20 cellular contexts compared by ENCODE assay signal in genomic region chr20:63701329-63702035, GRCh38. TPM values are rescaled to one million over a fixed set of nuclear protein-coding genes. Genes with fewer than 3 reads are reported as not detected.
DNase-seq lines count a peak whose midpoint lies in the region; ATAC-seq, FAIRE-seq and TF ChIP-seq lines count a peak whose summit lies in the region.
"Had no signal": no experiment of that assay in that cellular context is flagged by ENCODE, and none has a peak within 500 bp of the region (broad histone marks: within the 10 kb centered on the region; RNA-seq: fewer than 3 reads in every experiment).

No MANE protein-coding gene starts in this region.

- TF ChIP-seq POLR2A in HepG2 (IDR thresholded peaks at IDR 0.05; ENCODE audit: insufficient read depth in 1 of 2, low read depth in 2 of 2, low read length in 2 of 2), result no peak; a peak in 1 of 4 replicates

- intact Hi-C loops in Calu3 (cut with micrococcal nuclease; ENCODE audit: unreplicated experiment) (no loop called here), HepG2 (cut with micrococcal nuclease; ENCODE audit: unreplicated experiment) (no loop called here)

- BruUV-seq in Calu3 (replicated peaks; lab: Mats Ljungman, UMichigan), result no TSS peak
- no TSS peak for BruUV-seq in HepG2 (replicated peaks; lab: Mats Ljungman, UMichigan)

- H3K36me3 ChIP-seq in HepG2 (replicated peaks in 1 of 2; ENCODE audit: control insufficient read depth in 1 of 2, insufficient read depth in 2 of 2, low read length in 2 of 2), result peaks cover 17 to 31% of the 10 kb centered on the region in 2 experiments

- H3K79me2 ChIP-seq in HepG2 (ENCODE audit: insufficient read depth, low read length), result peaks cover 11% of the 10 kb centered on the region

- H3K27me3 Mint-ChIP-seq in Calu3 (ENCODE audit: unreplicated experiment), result no peaks in the 10 kb centered on the region
- H3K27me3 Mint-ChIP-seq in effector memory CD8-positive, alpha-beta T cell, result no peaks in the 10 kb centered on the region
- H3K27me3 Mint-ChIP-seq: activated naive CD8-positive, alpha-beta T cell treated with anti-CD3 and anti-CD28 coated beads for 36 hours had no signal

- no peak overlapping the region for H3K4me3 ChIP-seq in HepG2 (replicated peaks in 1 of 3; ENCODE audit: insufficient read depth in 1 of 3, low read depth in 2 of 3, low read length in 3 of 3)
- H3K4me3 ChIP-seq: GM23248, upper lobe of left lung had no signal

- no peaks in the 10 kb centered on the region for H3K9me3 ChIP-seq in HepG2 (ENCODE audit: low read length)
- H3K9me3 ChIP-seq: upper lobe of left lung had no signal

- H3K4me3 Mint-ChIP-seq in Calu3 (ENCODE audit: low read depth, unreplicated experiment), result no peak overlapping the region
- no peak overlapping the region for H3K4me3 Mint-ChIP-seq in effector memory CD8-positive, alpha-beta T cell
- H3K4me3 Mint-ChIP-seq: activated naive CD8-positive, alpha-beta T cell treated with anti-CD3 and anti-CD28 coated beads for 36 hours had no signal

- peaks cover 91% of the 10 kb centered on the region for H3K36me3 Mint-ChIP-seq in Calu3 (ENCODE audit: insufficient read depth, unreplicated experiment)
- H3K36me3 Mint-ChIP-seq in effector memory CD8-positive, alpha-beta T cell (ENCODE audit: insufficient read depth), result peaks cover 27% of the 10 kb centered on the region

- H4K20me1 ChIP-seq in HepG2 (ENCODE audit: insufficient read depth, low read length), result peaks cover 11% of the 10 kb centered on the region; the same call in 1 of the 2 replicates

- no peak overlapping the region for H3K27ac Mint-ChIP-seq in Calu3 (ENCODE audit: unreplicated experiment)
- H3K27ac Mint-ChIP-seq in effector memory CD8-positive, alpha-beta T cell, result no peak overlapping the region
- H3K27ac Mint-ChIP-seq: activated naive CD8-positive, alpha-beta T cell treated with anti-CD3 and anti-CD28 coated beads for 36 hours had no signal

- FAIRE-seq in HepG2 (lab: Jason Lieb, UNC), result no peak
- FAIRE-seq: endothelial cell of umbilical vein had no signal

- no peak for TF ChIP-seq CTCF in Calu3 (IDR thresholded peaks at IDR 0.05; ENCODE audit: unreplicated experiment)
- no peak for TF ChIP-seq CTCF in RWPE1 (conservative IDR thresholded peaks at IDR 0.05; ENCODE audit: low read depth)
- TF ChIP-seq CTCF in HepG2 (CRISPR knock-in tag; IDR thresholded peaks at IDR 0.05), result no peak

- H3K9ac ChIP-seq in HepG2 (ENCODE audit: insufficient read depth, low read depth, low read length), result no peak overlapping the region
- H3K9ac ChIP-seq: GM23248 had no signal

- H3K27me3 ChIP-seq in HepG2 (ENCODE audit: control insufficient read depth in 1 of 2, insufficient read depth in 2 of 2, low read length in 2 of 2), result no peaks in the 10 kb centered on the region
- H3K27me3 ChIP-seq: upper lobe of left lung had no signal

- H2AFZ ChIP-seq in HepG2 (ENCODE audit: low read length), result no peak overlapping the region
- H2AFZ ChIP-seq: GM23248 had no signal

- no peak for TF ChIP-seq RAD21 in HepG2 (CRISPR knock-in tag; IDR thresholded peaks at IDR 0.05)

- CTCF ChIA-PET in Calu3 (lab: Charles Lee), result no interaction called here
- CTCF ChIA-PET in RWPE1 (lab: Yijun Ruan, JAX), result no interaction called here
- CTCF ChIA-PET in HepG2 (lab: Yijun Ruan, JAX; ENCODE audit: low intra/inter-chr PET ratio, low total read pairs), result no interaction called here

- WGBS in HepG2 (ENCODE audit: low lambda C conversion rate), result 94% methylated on average over 6 of the region's 14 CpGs

- ATAC-seq in HepG2, result no peak
- ATAC-seq in effector memory CD8-positive, alpha-beta T cell (replicated peaks), result no peak

- peaks cover 22% of the 10 kb centered on the region for H3K4me1 ChIP-seq in HepG2 (ENCODE audit: insufficient read depth, low read length)

- POLR2A ChIA-PET in RWPE1 (lab: Yijun Ruan, JAX; ENCODE audit: low non-redundant PET) (no interaction called here), HepG2 (lab: Yijun Ruan, JAX) (interaction anchor here (12.4 kb wide), 1 partner anchor 35 kb away, joined by 190 read pairs; the partner anchor contains the start of genes LIME1 and SLC2A4RG)

- no peaks in the 10 kb centered on the region for H3K9me3 Mint-ChIP-seq in Calu3 (ENCODE audit: low read depth, unreplicated experiment)
- H3K9me3 Mint-ChIP-seq in effector memory CD8-positive, alpha-beta T cell, result no peaks in the 10 kb centered on the region
- H3K9me3 Mint-ChIP-seq: activated naive CD8-positive, alpha-beta T cell treated with anti-CD3 and anti-CD28 coated beads for 36 hours had no signal

- peak overlapping the region; percentile 97 for H3K27ac ChIP-seq in RWPE1
- no peak overlapping the region for H3K27ac ChIP-seq in HepG2 (ENCODE audit: extremely low read length, insufficient read depth, low read length)
- H3K27ac ChIP-seq: GM23248 had no signal

- H3K4me1 Mint-ChIP-seq in Calu3 (ENCODE audit: low read depth, unreplicated experiment), result peaks cover 44% of the 10 kb centered on the region
- H3K4me1 Mint-ChIP-seq in effector memory CD8-positive, alpha-beta T cell (ENCODE audit: low read depth in 2 of 2), result peaks cover 10 to 22% of the 10 kb centered on the region in 2 donors

- no peak for TF ChIP-seq EP300 in HepG2 (IDR thresholded peaks at IDR 0.05; ENCODE audit: low read depth in 2 of 2, low read length in 2 of 2)
- TF ChIP-seq EP300 in HepG2 (CRISPR knock-in tag; IDR thresholded peaks at IDR 0.05; ENCODE audit: borderline replicate concordance), result no peak

- no peak overlapping the region for H3K4me2 ChIP-seq in HepG2 (ENCODE audit: low read depth, low read length)

- DNase-seq in A172 (ENCODE audit: low spot score) (peak; percentile 79), Calu3 (peak; percentile 4), RWPE1 (ENCODE audit: low spot score) (no peak), HepG2 (ENCODE audit: low spot score) (no peak), hepatic stellate cell (ENCODE audit: low spot score) (no peak)
- no peak for DNase-seq in effector memory CD8-positive, alpha-beta T cell
- no peak for DNase-seq in stimulated activated CD4-positive, alpha-beta T cell treated with anti-CD3 and anti-CD28 coated beads, Interleukin-2, amount 100 ng/mL, for 48 hours
- DNase-seq: activated naive CD8-positive, alpha-beta T cell treated with anti-CD3 and anti-CD28 coated beads for 36 hours; cerebellar nuclear complex; GM23248; Kasumi-1; NCI-H187 treated with DMSO at 0.1 percent for 48 hours; NCI-H526 treated with DMSO at 0.1 percent for 48 hours; retina; SHP77 treated with DMSO at 0.1 percent for 48 hours; stimulated activated CD4-positive, alpha-beta T cell treated with anti-CD3 and anti-CD28 coated beads, Interleukin-4, amount 100 ng/mL, for 24 hours; T-helper 9 cell had no signal

- in situ Hi-C loops in HepG2 (cut with HindIII; ENCODE audit: extremely low pct_ligation_motif_present, low pct_unique_long_range_greater_than_20kb), result loop anchor here (10.0 kb wide), 1 partner anchor 83 kb away; no protein-coding TSS in a partner anchor

RNA-seq across cellular contexts. Expression of gene TNFRSF6B, which starts 5.0 kb away (rescaled TPM):
- total RNA-seq in A172 (2014; rRNA removed; shearing (Covaris generic)), result 2.4 and 3.4 TPM in 2 replicates
- not detected in 2 replicates for total RNA-seq in Calu3 (2022)
- total RNA-seq in HepG2 (2016; rRNA removed; fragmentation: Illumina TruSeq; extraction: Trizol), result not detected in 2 replicates
- not detected in 2 replicates for total RNA-seq in HepG2 (2016; cell fraction: cytosol; rRNA removed; fragmentation: Illumina TruSeq; extraction: Trizol; ENCODE audit: low read depth)
- total RNA-seq in HepG2 (2016; cell fraction: insoluble cytoplasmic fraction; rRNA removed; fragmentation: Illumina TruSeq; extraction: Trizol), result not detected in 2 replicates
- not detected in 2 replicates for total RNA-seq in HepG2 (2016; cell fraction: membrane; rRNA removed; fragmentation: Illumina TruSeq; extraction: Trizol)
- not detected in 2 replicates for total RNA-seq in HepG2 (2016; cell fraction: nucleus; rRNA removed; fragmentation: Illumina TruSeq; extraction: Trizol)
- 0.24 and 0.86 TPM in 2 replicates for polyA plus RNA-seq in HepG2 (2011; rRNA removed)
- polyA plus RNA-seq in HepG2 (2011; cell fraction: cytosol; rRNA removed), result 0.45 and 1.3 TPM in 2 replicates
- polyA plus RNA-seq in HepG2 (2011; cell fraction: nucleus; rRNA removed), result 22.5 and 36.0 TPM in 2 replicates
- 0.55 TPM in 1 of 2 replicates, not detected in the other for polyA plus RNA-seq in HepG2 (2012)
- polyA plus RNA-seq in HepG2 (2016; cell fraction: cytosol; fragmentation: Illumina TruSeq; extraction: Trizol; ENCODE audit: low read depth), result 0.45 and 0.48 TPM in 2 replicates
- 0.32 TPM in 1 of 2 replicates, not detected in the other for polyA plus RNA-seq in HepG2 (2016; cell fraction: insoluble cytoplasmic fraction; fragmentation: Illumina TruSeq; extraction: Trizol; ENCODE audit: low read depth)
- 0.37 and 0.71 TPM in 2 replicates for polyA plus RNA-seq in HepG2 (2016; cell fraction: membrane; fragmentation: Illumina TruSeq; extraction: Trizol; ENCODE audit: low read depth)
- polyA plus RNA-seq in HepG2 (2016; cell fraction: nucleus; fragmentation: Illumina TruSeq; extraction: Trizol; ENCODE audit: insufficient read depth, low read depth), result not detected in 2 replicates
- not detected in 2 replicates for polyA minus RNA-seq in HepG2 (2011; rRNA and poly(A)+ RNA removed; ENCODE audit: low replicate concordance)
- polyA minus RNA-seq in HepG2 (2011; cell fraction: cytosol; rRNA and poly(A)+ RNA removed), result not detected in 2 replicates
- not detected in 2 replicates for polyA minus RNA-seq in HepG2 (2011; cell fraction: nucleus; rRNA and poly(A)+ RNA removed)
- total RNA-seq: activated naive CD8-positive, alpha-beta T cell treated with anti-CD3 and anti-CD28 coated beads for 36 hours; G401 had no signal

RNA-seq across cellular contexts. Expression of gene ARFRP1, which starts 6.3 kb away (rescaled TPM):
- 61.1 and 65.7 TPM in 2 replicates for total RNA-seq in A172 (2014; rRNA removed; shearing (Covaris generic))
- total RNA-seq in Calu3 (2022), result 74.0 and 85.1 TPM in 2 replicates
- total RNA-seq in HepG2 (2016; rRNA removed; fragmentation: Illumina TruSeq; extraction: Trizol), result 33.7 and 51.1 TPM in 2 replicates
- total RNA-seq in HepG2 (2016; cell fraction: cytosol; rRNA removed; fragmentation: Illumina TruSeq; extraction: Trizol; ENCODE audit: low read depth), result 9.6 and 11.5 TPM in 2 replicates
- total RNA-seq in HepG2 (2016; cell fraction: insoluble cytoplasmic fraction; rRNA removed; fragmentation: Illumina TruSeq; extraction: Trizol), result 31.8 and 53.2 TPM in 2 replicates
- total RNA-seq in HepG2 (2016; cell fraction: membrane; rRNA removed; fragmentation: Illumina TruSeq; extraction: Trizol), result 22.2 and 23.1 TPM in 2 replicates
- total RNA-seq in HepG2 (2016; cell fraction: nucleus; rRNA removed; fragmentation: Illumina TruSeq; extraction: Trizol), result 37.5 and 46.0 TPM in 2 replicates
- polyA plus RNA-seq in HepG2 (2011; rRNA removed), result 32.0 and 42.8 TPM in 2 replicates
- polyA plus RNA-seq in HepG2 (2011; cell fraction: cytosol; rRNA removed), result 48.5 and 49.6 TPM in 2 replicates
- 123 and 125 TPM in 2 replicates for polyA plus RNA-seq in HepG2 (2011; cell fraction: nucleus; rRNA removed)
- 26.6 and 30.7 TPM in 2 replicates for polyA plus RNA-seq in HepG2 (2012)
- polyA plus RNA-seq in HepG2 (2016; cell fraction: cytosol; fragmentation: Illumina TruSeq; extraction: Trizol; ENCODE audit: low read depth), result 8.8 and 9.1 TPM in 2 replicates
- 30.0 and 34.6 TPM in 2 replicates for polyA plus RNA-seq in HepG2 (2016; cell fraction: insoluble cytoplasmic fraction; fragmentation: Illumina TruSeq; extraction: Trizol; ENCODE audit: low read depth)
- polyA plus RNA-seq in HepG2 (2016; cell fraction: membrane; fragmentation: Illumina TruSeq; extraction: Trizol; ENCODE audit: low read depth), result 12.6 and 13.5 TPM in 2 replicates
- polyA plus RNA-seq in HepG2 (2016; cell fraction: nucleus; fragmentation: Illumina TruSeq; extraction: Trizol; ENCODE audit: insufficient read depth, low read depth), result 86.0 and 91.0 TPM in 2 replicates
- 28.5 and 35.1 TPM in 2 replicates for polyA minus RNA-seq in HepG2 (2011; rRNA and poly(A)+ RNA removed; ENCODE audit: low replicate concordance)
- 10.4 and 12.4 TPM in 2 replicates for polyA minus RNA-seq in HepG2 (2011; cell fraction: cytosol; rRNA and poly(A)+ RNA removed)
- polyA minus RNA-seq in HepG2 (2011; cell fraction: nucleus; rRNA and poly(A)+ RNA removed), result 55.9 and 67.1 TPM in 2 replicates

RNA-seq across cellular contexts. Expression of gene ZGPAT, which starts 6.4 kb away (rescaled TPM):
- total RNA-seq in A172 (2014; rRNA removed; shearing (Covaris generic)), result 29.8 and 33.2 TPM in 2 replicates
- 47.0 and 48.4 TPM in 2 replicates for total RNA-seq in Calu3 (2022)
- 40.2 and 41.9 TPM in 2 replicates for total RNA-seq in HepG2 (2016; rRNA removed; fragmentation: Illumina TruSeq; extraction: Trizol)
- total RNA-seq in HepG2 (2016; cell fraction: cytosol; rRNA removed; fragmentation: Illumina TruSeq; extraction: Trizol; ENCODE audit: low read depth), result 34.8 and 37.0 TPM in 2 replicates
- 37.7 and 46.6 TPM in 2 replicates for total RNA-seq in HepG2 (2016; cell fraction: insoluble cytoplasmic fraction; rRNA removed; fragmentation: Illumina TruSeq; extraction: Trizol)
- total RNA-seq in HepG2 (2016; cell fraction: membrane; rRNA removed; fragmentation: Illumina TruSeq; extraction: Trizol), result 18.3 and 22.0 TPM in 2 replicates
- 23.9 and 24.8 TPM in 2 replicates for total RNA-seq in HepG2 (2016; cell fraction: nucleus; rRNA removed; fragmentation: Illumina TruSeq; extraction: Trizol)
- polyA plus RNA-seq in HepG2 (2011; rRNA removed), result 23.0 and 32.8 TPM in 2 replicates
- 17.1 and 24.8 TPM in 2 replicates for polyA plus RNA-seq in HepG2 (2011; cell fraction: cytosol; rRNA removed)
- 93.0 and 104 TPM in 2 replicates for polyA plus RNA-seq in HepG2 (2011; cell fraction: nucleus; rRNA removed)
- polyA plus RNA-seq in HepG2 (2012), result 16.8 and 17.7 TPM in 2 replicates
- 4.5 and 5.1 TPM in 2 replicates for polyA plus RNA-seq in HepG2 (2016; cell fraction: cytosol; fragmentation: Illumina TruSeq; extraction: Trizol; ENCODE audit: low read depth)
- polyA plus RNA-seq in HepG2 (2016; cell fraction: insoluble cytoplasmic fraction; fragmentation: Illumina TruSeq; extraction: Trizol; ENCODE audit: low read depth), result 36.0 and 43.8 TPM in 2 replicates
- polyA plus RNA-seq in HepG2 (2016; cell fraction: membrane; fragmentation: Illumina TruSeq; extraction: Trizol; ENCODE audit: low read depth), result 9.1 and 10.0 TPM in 2 replicates
- polyA plus RNA-seq in HepG2 (2016; cell fraction: nucleus; fragmentation: Illumina TruSeq; extraction: Trizol; ENCODE audit: insufficient read depth, low read depth), result 70.9 and 80.9 TPM in 2 replicates
- polyA minus RNA-seq in HepG2 (2011; rRNA and poly(A)+ RNA removed; ENCODE audit: low replicate concordance), result 12.8 and 40.1 TPM in 2 replicates
- polyA minus RNA-seq in HepG2 (2011; cell fraction: cytosol; rRNA and poly(A)+ RNA removed), result 9.3 and 9.5 TPM in 2 replicates
- polyA minus RNA-seq in HepG2 (2011; cell fraction: nucleus; rRNA and poly(A)+ RNA removed), result 13.8 and 15.9 TPM in 2 replicates

RNA-seq across cellular contexts. Expression of gene LIME1, which starts 35.0 kb away (rescaled TPM):
- 53.8 and 59.0 TPM in 2 replicates for total RNA-seq in A172 (2014; rRNA removed; shearing (Covaris generic))
- total RNA-seq in Calu3 (2022) (25.8 and 27.1 TPM in 2 replicates), HepG2 (2016; rRNA removed; fragmentation: Illumina TruSeq; extraction: Trizol) (51.5 and 61.5 TPM in 2 replicates)
- total RNA-seq in HepG2 (2016; cell fraction: cytosol; rRNA removed; fragmentation: Illumina TruSeq; extraction: Trizol; ENCODE audit: low read depth), result 59.8 and 81.2 TPM in 2 replicates
- 46.5 and 57.9 TPM in 2 replicates for total RNA-seq in HepG2 (2016; cell fraction: insoluble cytoplasmic fraction; rRNA removed; fragmentation: Illumina TruSeq; extraction: Trizol)
- total RNA-seq in HepG2 (2016; cell fraction: membrane; rRNA removed; fragmentation: Illumina TruSeq; extraction: Trizol), result 59.4 and 77.4 TPM in 2 replicates
- 31.7 and 32.4 TPM in 2 replicates for total RNA-seq in HepG2 (2016; cell fraction: nucleus; rRNA removed; fragmentation: Illumina TruSeq; extraction: Trizol)
- 13.0 and 23.5 TPM in 2 replicates for polyA plus RNA-seq in HepG2 (2011; rRNA removed)
- 20.4 and 43.4 TPM in 2 replicates for polyA plus RNA-seq in HepG2 (2011; cell fraction: cytosol; rRNA removed)
- 145 and 202 TPM in 2 replicates for polyA plus RNA-seq in HepG2 (2011; cell fraction: nucleus; rRNA removed)
- polyA plus RNA-seq in HepG2 (2012), result 14.6 and 20.3 TPM in 2 replicates
- 90.7 and 108 TPM in 2 replicates for polyA plus RNA-seq in HepG2 (2016; cell fraction: cytosol; fragmentation: Illumina TruSeq; extraction: Trizol; ENCODE audit: low read depth)
- polyA plus RNA-seq in HepG2 (2016; cell fraction: insoluble cytoplasmic fraction; fragmentation: Illumina TruSeq; extraction: Trizol; ENCODE audit: low read depth), result 72.4 and 82.2 TPM in 2 replicates
- 75.9 and 77.5 TPM in 2 replicates for polyA plus RNA-seq in HepG2 (2016; cell fraction: membrane; fragmentation: Illumina TruSeq; extraction: Trizol; ENCODE audit: low read depth)
- 89.9 and 96.0 TPM in 2 replicates for polyA plus RNA-seq in HepG2 (2016; cell fraction: nucleus; fragmentation: Illumina TruSeq; extraction: Trizol; ENCODE audit: insufficient read depth, low read depth)
- 2.1 and 20.3 TPM in 2 replicates for polyA minus RNA-seq in HepG2 (2011; rRNA and poly(A)+ RNA removed; ENCODE audit: low replicate concordance)
- 22.2 and 31.7 TPM in 2 replicates for polyA minus RNA-seq in HepG2 (2011; cell fraction: cytosol; rRNA and poly(A)+ RNA removed)
- polyA minus RNA-seq in HepG2 (2011; cell fraction: nucleus; rRNA and poly(A)+ RNA removed), result 13.2 and 15.8 TPM in 2 replicates

RNA-seq across cellular contexts. Expression of gene SLC2A4RG, which starts 38.1 kb away (rescaled TPM):
- total RNA-seq in A172 (2014; rRNA removed; shearing (Covaris generic)), result 88.0 and 97.9 TPM in 2 replicates
- 163 and 169 TPM in 2 replicates for total RNA-seq in Calu3 (2022)
- 47.4 and 91.4 TPM in 2 replicates for total RNA-seq in HepG2 (2016; rRNA removed; fragmentation: Illumina TruSeq; extraction: Trizol)
- total RNA-seq in HepG2 (2016; cell fraction: cytosol; rRNA removed; fragmentation: Illumina TruSeq; extraction: Trizol; ENCODE audit: low read depth), result 129 and 134 TPM in 2 replicates
- 39.6 and 94.5 TPM in 2 replicates for total RNA-seq in HepG2 (2016; cell fraction: insoluble cytoplasmic fraction; rRNA removed; fragmentation: Illumina TruSeq; extraction: Trizol)
- total RNA-seq in HepG2 (2016; cell fraction: membrane; rRNA removed; fragmentation: Illumina TruSeq; extraction: Trizol), result 171 and 186 TPM in 2 replicates
- total RNA-seq in HepG2 (2016; cell fraction: nucleus; rRNA removed; fragmentation: Illumina TruSeq; extraction: Trizol), result 92.1 and 130 TPM in 2 replicates
- polyA plus RNA-seq in HepG2 (2011; rRNA removed), result 95.9 and 105 TPM in 2 replicates
- polyA plus RNA-seq in HepG2 (2011; cell fraction: cytosol; rRNA removed), result 36.7 and 62.3 TPM in 2 replicates
- 581 and 754 TPM in 2 replicates for polyA plus RNA-seq in HepG2 (2011; cell fraction: nucleus; rRNA removed)
- 65.4 and 92.2 TPM in 2 replicates for polyA plus RNA-seq in HepG2 (2012)
- 354 and 372 TPM in 2 replicates for polyA plus RNA-seq in HepG2 (2016; cell fraction: cytosol; fragmentation: Illumina TruSeq; extraction: Trizol; ENCODE audit: low read depth)
- 107 and 130 TPM in 2 replicates for polyA plus RNA-seq in HepG2 (2016; cell fraction: insoluble cytoplasmic fraction; fragmentation: Illumina TruSeq; extraction: Trizol; ENCODE audit: low read depth)
- polyA plus RNA-seq in HepG2 (2016; cell fraction: membrane; fragmentation: Illumina TruSeq; extraction: Trizol; ENCODE audit: low read depth), result 352 and 381 TPM in 2 replicates
- 510 and 535 TPM in 2 replicates for polyA plus RNA-seq in HepG2 (2016; cell fraction: nucleus; fragmentation: Illumina TruSeq; extraction: Trizol; ENCODE audit: insufficient read depth, low read depth)
- polyA minus RNA-seq in HepG2 (2011; rRNA and poly(A)+ RNA removed; ENCODE audit: low replicate concordance), result 23.9 and 51.3 TPM in 2 replicates
- polyA minus RNA-seq in HepG2 (2011; cell fraction: cytosol; rRNA and poly(A)+ RNA removed), result 24.3 and 27.0 TPM in 2 replicates
- polyA minus RNA-seq in HepG2 (2011; cell fraction: nucleus; rRNA and poly(A)+ RNA removed), result 61.3 and 75.8 TPM in 2 replicates

Comparison
In these comparisons a context has a peak if more than half of its experiments do, and no peak if none do; other contexts are left out.
1. DNase-seq: peak in A172 (single experiment) and Calu3 (single experiment); none in RWPE1 (single experiment), HepG2 (single experiment), effector memory CD8-positive, alpha-beta T cell (0 of 3), stimulated activated CD4-positive, alpha-beta T cell treated with anti-CD3 and anti-CD28 coated beads, Interleukin-2, amount 100 ng/mL, for 48 hours (0 of 2) and hepatic stellate cell (single experiment).